8 cellular contexts compared by ENCODE assay signal in genomic region chr20:44069203-44069931, GRCh38.
DNase-seq lines count a peak whose midpoint lies in the region; ATAC-seq and TF ChIP-seq lines count a peak whose summit lies in the region.

No MANE protein-coding gene starts in this region.

- H3K27me3 Mint-ChIP-seq in activated T-helper 2 cell treated with anti-CD3 and anti-CD28 coated beads, Interferon-gamma antibody, Interleukin-2, Interleukin-4, amounts not matched to agents 10 μg/mL and 5 μg/mL and 100 μg/mL, durations not matched to agents 14 hours and 24 hours and 36 hours (ENCODE audit: low read depth), result peaks cover 5% of the 10 kb centered on the region

- no peak for TF ChIP-seq CTCF in NB4 (IDR thresholded peaks at IDR 0.05; ENCODE audit: low read depth, low read length)

- TF ChIP-seq POLR2A in NB4 (IDR thresholded peaks at IDR 0.05; ENCODE audit: extremely low read depth, insufficient read length), result no peak

- no peaks in the 10 kb centered on the region for H3K9me3 Mint-ChIP-seq in activated T-helper 2 cell treated with anti-CD3 and anti-CD28 coated beads, Interferon-gamma antibody, Interleukin-2, Interleukin-4, amounts not matched to agents 10 μg/mL and 5 μg/mL and 100 μg/mL, durations not matched to agents 14 hours and 24 hours and 36 hours

- intact Hi-C loops in activated T-helper 2 cell treated with anti-CD3 and anti-CD28 coated beads, Interferon-gamma antibody, Interleukin-2, Interleukin-4, amounts not matched to agents 10 μg/mL and 5 μg/mL and 100 μg/mL, durations not matched to agents 14 hours and 24 hours and 36 hours (cut with micrococcal nuclease), result loop anchor here (5.0 kb wide), 2 partner anchors 37 to 117 kb away; no protein-coding TSS in a partner anchor

- ATAC-seq in GM19452 (IDR thresholded peaks at IDR 0.05; ENCODE audit: unreplicated experiment) (peak; percentile 45), GM18520 (IDR thresholded peaks at IDR 0.05; ENCODE audit: unreplicated experiment) (no peak)

- peak; percentile 77 for DNase-seq in NB4 (ENCODE audit: low read depth)
- DNase-seq in activated T-helper 2 cell treated with anti-CD3 and anti-CD28 coated beads, Interferon-gamma antibody, Interleukin-2, Interleukin-4, amounts not matched to agents 10 μg/mL and 5 μg/mL and 100 μg/mL, durations not matched to agents 14 hours and 24 hours and 36 hours (ENCODE audit: low spot score), result peak; percentile 63
- peak; percentile 37 for DNase-seq in stimulated activated CD4-positive, alpha-beta T cell treated with anti-CD3 and anti-CD28 coated beads, Interleukin-2, amount 100 ng/mL, for 48 hours
- no peak for DNase-seq in occipital lobe (lab: John Stamatoyannopoulos, UW)
- no peak for DNase-seq in DMS153 (lab: John Stamatoyannopoulos, UW)
- DNase-seq in inferior parietal cortex (ENCODE audit: extremely low spot score), result no peak

- H3K4me3 Mint-ChIP-seq in activated T-helper 2 cell treated with anti-CD3 and anti-CD28 coated beads, Interferon-gamma antibody, Interleukin-2, Interleukin-4, amounts not matched to agents 10 μg/mL and 5 μg/mL and 100 μg/mL, durations not matched to agents 14 hours and 24 hours and 36 hours (ENCODE audit: low read depth), result peak overlapping the region; percentile 77

- peak overlapping the region; percentile 52 for H3K4me3 ChIP-seq in NB4 (ENCODE audit: low read depth, low read length)

- peaks cover 44% of the 10 kb centered on the region for H3K4me1 Mint-ChIP-seq in activated T-helper 2 cell treated with anti-CD3 and anti-CD28 coated beads, Interferon-gamma antibody, Interleukin-2, Interleukin-4, amounts not matched to agents 10 μg/mL and 5 μg/mL and 100 μg/mL, durations not matched to agents 14 hours and 24 hours and 36 hours (ENCODE audit: low read depth)

- peak overlapping the region; percentile 95 for H3K27ac Mint-ChIP-seq in activated T-helper 2 cell treated with anti-CD3 and anti-CD28 coated beads, Interferon-gamma antibody, Interleukin-2, Interleukin-4, amounts not matched to agents 10 μg/mL and 5 μg/mL and 100 μg/mL, durations not matched to agents 14 hours and 24 hours and 36 hours

- H3K36me3 Mint-ChIP-seq in activated T-helper 2 cell treated with anti-CD3 and anti-CD28 coated beads, Interferon-gamma antibody, Interleukin-2, Interleukin-4, amounts not matched to agents 10 μg/mL and 5 μg/mL and 100 μg/mL, durations not matched to agents 14 hours and 24 hours and 36 hours (ENCODE audit: low read depth), result peaks cover 6% of the 10 kb centered on the region

Comparison
In these comparisons a context has a peak if more than half of its experiments do, and no peak if none do; other contexts are left out.
1. DNase-seq: peak in NB4 (single experiment), activated T-helper 2 cell treated with anti-CD3 and anti-CD28 coated beads, Interferon-gamma antibody, Interleukin-2, Interleukin-4, amounts not matched to agents 10 μg/mL and 5 μg/mL and 100 μg/mL, durations not matched to agents 14 hours and 24 hours and 36 hours (single experiment) and stimulated activated CD4-positive, alpha-beta T cell treated with anti-CD3 and anti-CD28 coated beads, Interleukin-2, amount 100 ng/mL, for 48 hours (2 of 2); none in occipital lobe (single experiment), DMS153 (single experiment) and inferior parietal cortex (single experiment).